ENCODE assay signal across 1 cellular context in the genomic region with DNA sequence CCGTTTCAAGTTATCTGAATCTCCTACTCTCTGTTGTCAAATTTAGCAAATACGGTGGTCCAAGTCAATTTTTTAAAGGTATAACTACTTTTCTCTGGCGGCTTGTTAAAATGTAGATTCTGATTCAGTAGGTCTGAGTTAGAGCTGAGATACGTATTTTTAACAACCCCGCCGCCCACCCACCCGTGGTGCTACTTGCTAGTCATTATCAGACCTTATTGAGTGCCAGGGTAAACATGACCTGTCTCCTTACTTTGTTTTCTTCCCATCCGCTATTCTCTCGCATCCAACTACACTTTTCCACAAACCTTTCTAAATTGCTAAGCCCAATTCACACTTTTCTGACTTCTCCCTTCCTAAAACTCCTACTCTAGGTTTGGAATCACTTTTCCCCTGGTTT.
TF ChIP-seq lines count a peak whose summit lies in the region.

No MANE protein-coding gene starts in this region.

TF ChIP-seq in GM12878, 131 proteins besides CTCF, POLR2A, EP300 and RAD21:
- TF ChIP-seq IKZF2 (IDR thresholded peaks at IDR 0.05) (no peak), ZBTB11 (CRISPR knock-in tag; IDR thresholded peaks at IDR 0.05) (no peak), LARP7 (IDR thresholded peaks at IDR 0.05) (no peak), SIX5 (IDR thresholded peaks at IDR 0.05; ENCODE audit: low read depth, low read length, severe bottlenecking) (no peak), GABPA (IDR thresholded peaks at IDR 0.05; ENCODE audit: low read depth) (no peak), RB1 (IDR thresholded peaks at IDR 0.05; ENCODE audit: borderline replicate concordance) (no peak), BRCA1 (IDR thresholded peaks at IDR 0.05; ENCODE audit: low read depth, low read length) (no peak), ZNF622 (IDR thresholded peaks at IDR 0.05) (no peak), TBL1XR1 (IDR thresholded peaks at IDR 0.05; ENCODE audit: low read depth, low read length) (no peak), IRF4 (IDR thresholded peaks at IDR 0.05; ENCODE audit: low read depth, low read length) (no peak), NKRF (conservative IDR thresholded peaks at IDR 0.05) (no peak), ZNF217 (IDR thresholded peaks at IDR 0.05) (no peak)
- TF ChIP-seq, protein P1, sequence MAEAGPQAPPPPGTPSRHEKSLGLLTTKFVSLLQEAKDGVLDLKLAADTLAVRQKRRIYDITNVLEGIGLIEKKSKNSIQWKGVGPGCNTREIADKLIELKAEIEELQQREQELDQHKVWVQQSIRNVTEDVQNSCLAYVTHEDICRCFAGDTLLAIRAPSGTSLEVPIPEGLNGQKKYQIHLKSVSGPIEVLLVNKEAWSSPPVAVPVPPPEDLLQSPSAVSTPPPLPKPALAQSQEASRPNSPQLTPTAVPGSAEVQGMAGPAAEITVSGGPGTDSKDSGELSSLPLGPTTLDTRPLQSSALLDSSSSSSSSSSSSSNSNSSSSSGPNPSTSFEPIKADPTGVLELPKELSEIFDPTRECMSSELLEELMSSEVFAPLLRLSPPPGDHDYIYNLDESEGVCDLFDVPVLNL (IDR thresholded peaks at IDR 0.05; ENCODE audit: low read depth, low read length): no peak
